8 cellular contexts compared by ENCODE assay signal in the genomic region with DNA sequence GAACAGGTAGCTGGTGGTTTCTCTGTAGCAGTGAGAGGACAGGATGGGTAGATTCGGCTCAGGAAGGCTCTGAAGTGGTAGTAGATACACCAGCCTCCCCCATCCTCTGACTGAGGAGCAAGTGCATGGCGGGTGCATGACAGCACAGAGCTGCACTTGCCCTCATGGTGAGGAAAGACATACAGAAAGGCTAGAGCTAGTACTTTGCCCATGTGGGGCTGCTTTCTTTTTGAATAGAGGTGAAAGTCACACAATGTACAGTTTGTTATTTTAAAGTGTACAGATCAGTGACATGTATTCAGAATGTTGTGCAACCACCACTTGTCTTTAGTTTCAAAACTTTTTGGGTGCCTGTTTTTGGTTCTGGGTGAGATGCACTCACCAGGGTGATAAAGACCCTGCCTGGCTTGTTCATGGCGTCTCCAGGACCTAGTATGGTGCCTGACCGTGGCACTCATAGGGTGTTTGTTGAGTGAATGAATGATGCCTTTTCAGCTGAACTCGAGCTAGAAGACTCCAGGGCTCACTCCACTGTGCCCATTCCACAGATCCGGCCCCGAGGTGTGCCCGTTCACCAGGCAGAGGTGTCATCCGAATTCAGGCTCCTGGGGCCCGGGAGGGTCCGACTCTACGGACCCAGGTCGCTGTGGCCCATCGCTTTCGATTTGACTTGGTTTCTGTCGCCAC. TPM values are rescaled to one million over a fixed set of nuclear protein-coding genes. Genes with fewer than 3 reads are reported as not detected.
DNase-seq lines count a peak whose midpoint lies in the region; ATAC-seq and TF ChIP-seq lines count a peak whose summit lies in the region.

No MANE protein-coding gene starts in this region.

- H3K9me3 Mint-ChIP-seq in brain (no peaks in the 10 kb centered on the region), naive B cell (no peaks in the 10 kb centered on the region)

- H3K4me1 Mint-ChIP-seq in brain (peaks cover 24% of the 10 kb centered on the region), naive B cell (peaks cover 46 to 73% (median 60%) of the 10 kb centered on the region in 3 donors)

- no peak for TF ChIP-seq CTCF in brain (conservative IDR thresholded peaks at IDR 0.05)

- no peak for DNase-seq in naive B cell
- DNase-seq in posterior vena cava (ENCODE audit: low spot score): no peak
- DNase-seq in DMS79 (lab: John Stamatoyannopoulos, UW): no peak
- DNase-seq in mesenteric fat pad (ENCODE audit: low spot score): no peak

- H3K27me3 Mint-ChIP-seq in brain: peaks cover 86% of the 10 kb centered on the region
- H3K27me3 Mint-ChIP-seq in naive B cell: no peaks in the 10 kb centered on the region

- H3K36me3 Mint-ChIP-seq in brain: no peaks in the 10 kb centered on the region
- peaks cover 12 to 13% of the 10 kb centered on the region in 2 donors for H3K36me3 Mint-ChIP-seq in naive B cell

- intact Hi-C loops in posterior vena cava (cut with DNase I): no loop called here

- H3K4me3 Mint-ChIP-seq in brain: peak overlapping the region in 4 of 5 experiments; percentile 43 to 73 (median 60)
- peak overlapping the region; percentile 72 to 93 (median 88) for H3K4me3 Mint-ChIP-seq in naive B cell

- ATAC-seq in GM18868 (IDR thresholded peaks at IDR 0.05; ENCODE audit: unreplicated experiment) (peak; percentile 67), HG03175 (IDR thresholded peaks at IDR 0.05; ENCODE audit: unreplicated experiment) (peak; percentile 57), naive B cell (ENCODE audit: low read depth in 2 of 2) (no peak), HG03565 (IDR thresholded peaks at IDR 0.05; ENCODE audit: unreplicated experiment) (no peak)

- H3K27ac Mint-ChIP-seq in brain (peak overlapping the region in 1 of 5 experiments; percentile 45), naive B cell (peak overlapping the region in 5 of 6 donors; percentile 41 to 87 (median 68))

RNA-seq across cellular contexts. Expression of gene VAMP5, which starts 0.4 kb away (rescaled TPM):
- polyA plus RNA-seq in brain (ENCODE audit: insufficient read depth, low read depth, low replicate concordance): 37.0 TPM
- polyA plus RNA-seq in naive B cell (ENCODE audit: low read depth in 6 of 6): 10 to 100 TPM; 33.3 to 68.5 (median 49.9) TPM
- 10 to 100 TPM; 79.9 to 96.2 TPM for total RNA-seq in posterior vena cava
- 70.3 TPM for total RNA-seq in mesenteric fat pad

RNA-seq across cellular contexts. Expression of gene VAMP8, which starts 6.4 kb away (rescaled TPM):
- polyA plus RNA-seq in brain (ENCODE audit: insufficient read depth, low read depth, low replicate concordance) (14.1 TPM), naive B cell (ENCODE audit: low read depth in 6 of 6) (100 to 1,000 TPM; 262 to 339 (median 305) TPM)
- total RNA-seq in posterior vena cava (10 to 100 TPM; 29.7 to 54.9 TPM), mesenteric fat pad (73.3 TPM)

RNA-seq across cellular contexts. Expression of gene RNF181, which starts 11.7 kb away (rescaled TPM):
- polyA plus RNA-seq in brain (ENCODE audit: insufficient read depth, low read depth, low replicate concordance) (145 TPM), naive B cell (ENCODE audit: low read depth in 6 of 6) (100 to 1,000 TPM; 152 to 207 (median 187) TPM)
- total RNA-seq in posterior vena cava (10 to 100 TPM; 88.3 to 99.2 TPM), mesenteric fat pad (110 TPM)

RNA-seq across cellular contexts. Expression of gene TMEM150A, which starts 18.7 kb away (rescaled TPM):
- polyA plus RNA-seq in brain (ENCODE audit: insufficient read depth, low read depth, low replicate concordance) (5.6 TPM), naive B cell (ENCODE audit: low read depth in 6 of 6) (10 to 100 TPM; 11.8 to 25.0 (median 14.5) TPM)
- total RNA-seq in posterior vena cava (10 to 100 TPM; 18.3 to 18.5 TPM), mesenteric fat pad (27.7 TPM)

RNA-seq across cellular contexts. Expression of gene GGCX, which starts 22.5 kb away (rescaled TPM):
- polyA plus RNA-seq in brain (ENCODE audit: insufficient read depth, low read depth, low replicate concordance) (33.4 TPM), naive B cell (ENCODE audit: low read depth in 6 of 6) (10 to 100 TPM; 12.1 to 22.2 (median 16.2) TPM)
- total RNA-seq in posterior vena cava (10 to 100 TPM; 26.3 to 31.2 TPM), mesenteric fat pad (45.6 TPM)

Comparison
In these comparisons a context has a peak if more than half of its experiments do, and no peak if none do; other contexts are left out.
1. ATAC-seq: peak in GM18868 (single experiment) and HG03175 (single experiment); none in naive B cell (0 of 2) and HG03565 (single experiment).